ENCODE assay signal across 1 cellular context in genomic region chr10:6088721-6089333, GRCh38.
TF ChIP-seq lines count a peak whose summit lies in the region.

Gene RBM17 (plus strand): TSS chr10:6089034. CDS start chr10:6097066, 8,032 bp downstream.

TF ChIP-seq in HepG2, 621 proteins besides CTCF, POLR2A, EP300 and RAD21 (continued from another document and continues in another):
- TF ChIP-seq AGO1 (IDR thresholded peaks at IDR 0.05; ENCODE audit: low read depth, low read length, poor library complexity, severe bottlenecking) = no peak
- 0 out of 2 replicates have a peak, but pooled peaks have one; percentile 50 for TF ChIP-seq KLF6 (CRISPR knock-in tag; IDR thresholded peaks at IDR 0.05)
- TF ChIP-seq RFXANK (CRISPR knock-in tag; IDR thresholded peaks at IDR 0.05) = no peak; the same call in 1 of the 2 replicates
- TF ChIP-seq ATF2 (CRISPR knock-in tag; IDR thresholded peaks at IDR 0.05) = peak; percentile 69; the same call in 1 of the 2 replicates
- 0 out of 2 replicates have a peak, but pooled peaks have one; percentile 45 for TF ChIP-seq STAT5B (CRISPR knock-in tag; IDR thresholded peaks at IDR 0.05)
- no peak; the same call in 1 of the 2 replicates for TF ChIP-seq ZMAT3 (CRISPR knock-in tag; conservative IDR thresholded peaks at IDR 0.05)
- TF ChIP-seq TFDP1 (CRISPR knock-in tag; IDR thresholded peaks at IDR 0.05; ENCODE audit: borderline replicate concordance) = peak; percentile 67; the same call in 1 of the 2 replicates
- 0 out of 2 replicates have a peak, but pooled peaks have one; percentile 70 for TF ChIP-seq RELA (CRISPR knock-in tag; IDR thresholded peaks at IDR 0.05)
- no peak for TF ChIP-seq SIN3A (IDR thresholded peaks at IDR 0.05; ENCODE audit: borderline replicate concordance, low read depth, low read length)
- TF ChIP-seq RCOR2 (CRISPR knock-in tag; IDR thresholded peaks at IDR 0.05) = peak; percentile 66; the same call in 1 of the 2 replicates
- TF ChIP-seq THRA (CRISPR knock-in tag; IDR thresholded peaks at IDR 0.05; ENCODE audit: borderline replicate concordance) = peak; percentile 75
- peak; percentile 70; the same call in 1 of the 2 replicates for TF ChIP-seq NCOR1 (IDR thresholded peaks at IDR 0.05; ENCODE audit: borderline replicate concordance, low read length)
- peak; percentile 68 for TF ChIP-seq GATAD2A (CRISPR knock-in tag; IDR thresholded peaks at IDR 0.05)
- no peak for TF ChIP-seq MIXL1 (CRISPR knock-in tag; IDR thresholded peaks at IDR 0.05)
- peak; percentile 95 for TF ChIP-seq KDM2A (CRISPR knock-in tag; IDR thresholded peaks at IDR 0.05; ENCODE audit: borderline replicate concordance, low read depth)
- peak; percentile 47; the same call in 1 of the 2 replicates for TF ChIP-seq ELF1 (CRISPR knock-in tag; IDR thresholded peaks at IDR 0.05)
- TF ChIP-seq ZNF629 (CRISPR knock-in tag; conservative IDR thresholded peaks at IDR 0.05) = 0 out of 2 replicates have a peak, but pooled peaks have one; percentile 10
- TF ChIP-seq KLF16 (CRISPR knock-in tag; IDR thresholded peaks at IDR 0.05) = peak in 1 of 2 experiments; percentile 64; a peak in 1 of 4 replicates
- TF ChIP-seq ZNF414 (CRISPR knock-in tag; IDR thresholded peaks at IDR 0.05) = no peak
- TF ChIP-seq ZKSCAN8 (CRISPR knock-in tag; IDR thresholded peaks at IDR 0.05; ENCODE audit: borderline replicate concordance) = peak; percentile 79; the same call in 1 of the 2 replicates
- TF ChIP-seq TEAD3 (CRISPR knock-in tag; optimal IDR thresholded peaks at IDR 0.05; ENCODE audit: borderline replicate concordance) = peak; percentile 99
- 0 out of 2 replicates have a peak, but pooled peaks have one; percentile 46 for TF ChIP-seq AHR (CRISPR knock-in tag; IDR thresholded peaks at IDR 0.05)
- TF ChIP-seq ZNF225 (CRISPR knock-in tag; IDR thresholded peaks at IDR 0.05) = no peak
- peak; percentile 75 for TF ChIP-seq FOXA3 (CRISPR knock-in tag; IDR thresholded peaks at IDR 0.05)
- TF ChIP-seq GTF2F1 (IDR thresholded peaks at IDR 0.05; ENCODE audit: low read length) = peak; percentile 85; the same call in 1 of the 2 replicates
- TF ChIP-seq ZBTB14 (CRISPR knock-in tag; IDR thresholded peaks at IDR 0.05) = peak; percentile 70
- TF ChIP-seq ZNF768 (CRISPR knock-in tag; IDR thresholded peaks at IDR 0.05) = peak; percentile 50; the same call in 1 of the 2 replicates
- peak; percentile 70; the same call in 1 of the 2 replicates for TF ChIP-seq RXRB (CRISPR knock-in tag; IDR thresholded peaks at IDR 0.05; ENCODE audit: borderline replicate concordance)
- peak; percentile 81 for TF ChIP-seq ELF3 (CRISPR knock-in tag; IDR thresholded peaks at IDR 0.05)
- 0 out of 2 replicates have a peak, but pooled peaks have one; percentile 70 for TF ChIP-seq ZNF556 (CRISPR knock-in tag; IDR thresholded peaks at IDR 0.05; ENCODE audit: borderline replicate concordance)
- TF ChIP-seq ZSCAN29 (CRISPR knock-in tag; conservative IDR thresholded peaks at IDR 0.05) = no peak
- TF ChIP-seq CEBPG (CRISPR knock-in tag; IDR thresholded peaks at IDR 0.05) = peak; percentile 75
- TF ChIP-seq PRDM10 (CRISPR knock-in tag; IDR thresholded peaks at IDR 0.05; ENCODE audit: low read depth) = 0 out of 2 replicates have a peak, but pooled peaks have one; percentile 50
- peak; percentile 75 for TF ChIP-seq ZNF331 (CRISPR knock-in tag; IDR thresholded peaks at IDR 0.05)
- peak; percentile 13; the same call in 1 of the 2 replicates for TF ChIP-seq ARID4A (CRISPR knock-in tag; IDR thresholded peaks at IDR 0.05; ENCODE audit: borderline replicate concordance)
- no peak for TF ChIP-seq ZNF33A (CRISPR knock-in tag; IDR thresholded peaks at IDR 0.05; ENCODE audit: borderline replicate concordance)
- peak; percentile 78; the same call in 1 of the 2 replicates for TF ChIP-seq ZNF563 (CRISPR knock-in tag; IDR thresholded peaks at IDR 0.05)
- TF ChIP-seq RFXAP (CRISPR knock-in tag; IDR thresholded peaks at IDR 0.05; ENCODE audit: borderline replicate concordance) = peak; percentile 70; the same call in 1 of the 2 replicates
- TF ChIP-seq JARID2 (CRISPR knock-in tag; IDR thresholded peaks at IDR 0.05; ENCODE audit: insufficient replicate concordance) = peak; percentile 41
- no peak for TF ChIP-seq ZNF746 (CRISPR knock-in tag; IDR thresholded peaks at IDR 0.05)
- 0 out of 2 replicates have a peak, but pooled peaks have one; percentile 27 for TF ChIP-seq IRX3 (CRISPR knock-in tag; IDR thresholded peaks at IDR 0.05; ENCODE audit: borderline replicate concordance, low read depth)
- TF ChIP-seq MIER3 (CRISPR knock-in tag; IDR thresholded peaks at IDR 0.05; ENCODE audit: borderline replicate concordance) = peak; percentile 81; the same call in 1 of the 2 replicates
- peak; percentile 72 for TF ChIP-seq RXRA (CRISPR knock-in tag; IDR thresholded peaks at IDR 0.05)
- TF ChIP-seq ZMYM4 (CRISPR knock-in tag; IDR thresholded peaks at IDR 0.05) = peak; percentile 99
- peak; percentile 28; the same call in 1 of the 2 replicates for TF ChIP-seq ZNF749 (CRISPR knock-in tag; IDR thresholded peaks at IDR 0.05; ENCODE audit: borderline replicate concordance)
- TF ChIP-seq ZNF704 (CRISPR knock-in tag; IDR thresholded peaks at IDR 0.05; ENCODE audit: borderline replicate concordance) = no peak
- TF ChIP-seq ZNF232 (CRISPR knock-in tag; IDR thresholded peaks at IDR 0.05; ENCODE audit: borderline replicate concordance) = 0 out of 2 replicates have a peak, but pooled peaks have one; percentile 24
- TF ChIP-seq ELF4 (CRISPR knock-in tag; IDR thresholded peaks at IDR 0.05; ENCODE audit: borderline replicate concordance) = no peak
- no peak for TF ChIP-seq NCOA1 (CRISPR knock-in tag; IDR thresholded peaks at IDR 0.05)
- peak; percentile 52 for TF ChIP-seq SMC3 (IDR thresholded peaks at IDR 0.05; ENCODE audit: low read length)
- no peak for TF ChIP-seq MZF1 (CRISPR knock-in tag; IDR thresholded peaks at IDR 0.05; ENCODE audit: borderline replicate concordance)
- no peak for TF ChIP-seq FOXP1 (IDR thresholded peaks at IDR 0.05)
- no peak for TF ChIP-seq FOXP1 (CRISPR knock-in tag; IDR thresholded peaks at IDR 0.05)
- TF ChIP-seq TGIF2 (CRISPR knock-in tag; IDR thresholded peaks at IDR 0.05) = peak; percentile 34; the same call in 1 of the 2 replicates
- TF ChIP-seq ZNF576 (CRISPR knock-in tag; IDR thresholded peaks at IDR 0.05) = peak; percentile 99
- peak; percentile 67 for TF ChIP-seq FOXO1 (CRISPR knock-in tag; IDR thresholded peaks at IDR 0.05)
